In the genomic region with DNA sequence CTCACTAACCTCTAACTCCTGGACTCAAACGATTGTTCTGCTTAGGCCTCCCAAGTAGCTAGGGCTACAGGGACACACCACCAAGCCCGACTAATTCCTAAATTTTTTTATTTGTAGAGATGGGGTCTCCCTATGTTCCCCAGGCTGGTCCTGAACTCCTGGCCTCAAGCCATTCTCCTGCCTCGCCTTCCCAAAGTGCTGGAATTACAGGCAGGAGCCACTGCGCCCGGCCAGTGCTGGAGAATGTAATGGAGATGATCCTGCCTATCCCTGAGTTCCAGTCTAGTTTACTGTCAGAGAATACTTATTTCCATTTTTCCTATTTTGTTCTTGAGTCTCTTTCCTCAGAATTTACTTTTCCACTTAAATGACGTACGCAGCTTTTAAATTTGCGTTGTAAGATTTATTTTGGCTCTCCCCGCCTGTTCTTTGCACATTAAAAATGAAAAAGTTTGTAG, we compare ENCODE assay signal across 8 cellular contexts. TPM values are rescaled to one million over a fixed set of nuclear protein-coding genes. Genes with fewer than 3 reads are reported as not detected.
DNase-seq lines count a peak whose midpoint lies in the region; ATAC-seq, FAIRE-seq and TF ChIP-seq lines count a peak whose summit lies in the region.

A gene (plus strand): TSS at position 408 of the 458 bp plus-strand sequence. CDS start 1,606 bp downstream, outside the sequence.

- POLR2A ChIA-PET in naive thymus-derived CD8-positive, alpha-beta T cell (lab: Charles Lee): interaction anchor here (1.2 to 2.5 kb wide), 5 partner anchors 32 to 644 kb away, joined by 4 to 32 read pairs (median 6); a partner anchor contains a TSS

- H3K9me3 Mint-ChIP-seq in dendritic cell treated with granulocyte-macrophage colony-stimulating factor and Interleukin-4, amounts not matched to agents 40 ng/mL and 50 ng/mL, for 4 days: no peaks in the 10 kb centered on the region
- no peaks in the 10 kb centered on the region for H3K9me3 Mint-ChIP-seq in naive thymus-derived CD8-positive, alpha-beta T cell

- H3K4me1 Mint-ChIP-seq in dendritic cell treated with granulocyte-macrophage colony-stimulating factor and Interleukin-4, amounts not matched to agents 40 ng/mL and 50 ng/mL, for 4 days (ENCODE audit: low read depth): peaks cover 22% of the 10 kb centered on the region
- peaks cover 8 to 21% (median 18%) of the 10 kb centered on the region in 4 donors for H3K4me1 Mint-ChIP-seq in naive thymus-derived CD8-positive, alpha-beta T cell

- DNase-seq in MG63: no peak
- no peak for DNase-seq in naive thymus-derived CD8-positive, alpha-beta T cell
- DNase-seq in HTR-8/SVneo (ENCODE audit: insufficient read length, low spot score): no peak
- no peak for DNase-seq in activated gamma-delta T cell (lab: John Stamatoyannopoulos, UW)

- peak within 1 kb of the TSS; percentile 97 for H3K27ac Mint-ChIP-seq in dendritic cell treated with granulocyte-macrophage colony-stimulating factor and Interleukin-4, amounts not matched to agents 40 ng/mL and 50 ng/mL, for 4 days
- H3K27ac Mint-ChIP-seq in naive thymus-derived CD8-positive, alpha-beta T cell: peak within 1 kb of the TSS; percentile 84 to 99 (median 98)

- H3K4me3 ChIP-seq in MG63: peak within 1 kb of the TSS; percentile 69

- peak within 1 kb of the TSS; percentile 94 for H3K27ac ChIP-seq in C4-2B

- FAIRE-seq in HTR-8/SVneo (lab: Jason Lieb, UNC): no peak

- H3K27me3 Mint-ChIP-seq in dendritic cell treated with granulocyte-macrophage colony-stimulating factor and Interleukin-4, amounts not matched to agents 40 ng/mL and 50 ng/mL, for 4 days: no peaks in the 10 kb centered on the region
- H3K27me3 Mint-ChIP-seq in naive thymus-derived CD8-positive, alpha-beta T cell: peaks cover 0 to 4% (median 0%) of the 10 kb centered on the region in 5 donors

- H3K4me3 Mint-ChIP-seq in dendritic cell treated with granulocyte-macrophage colony-stimulating factor and Interleukin-4, amounts not matched to agents 40 ng/mL and 50 ng/mL, for 4 days: peak within 1 kb of the TSS; percentile 100
- peak within 1 kb of the TSS; percentile 92 to 100 (median 96) for H3K4me3 Mint-ChIP-seq in naive thymus-derived CD8-positive, alpha-beta T cell

- ATAC-seq in naive thymus-derived CD8-positive, alpha-beta T cell: no peak
- no peak for ATAC-seq in HG02759 (IDR thresholded peaks at IDR 0.05; ENCODE audit: unreplicated experiment)
- no peak for ATAC-seq in HG03159 (IDR thresholded peaks at IDR 0.05; ENCODE audit: unreplicated experiment)

- no peak for TF ChIP-seq CTCF in C4-2B (conservative IDR thresholded peaks at IDR 0.05)

- peaks cover 56% of the 10 kb centered on the region for H3K36me3 ChIP-seq in MG63

- H3K9me3 ChIP-seq in MG63: no peaks in the 10 kb centered on the region

- intact Hi-C loops in dendritic cell treated with granulocyte-macrophage colony-stimulating factor and Interleukin-4, amounts not matched to agents 40 ng/mL and 50 ng/mL, for 4 days (cut with micrococcal nuclease): loop anchor here (1.0 to 5.0 kb wide), 4 partner anchors 32 to 263 kb away; a partner anchor contains a TSS

- H3K36me3 Mint-ChIP-seq in dendritic cell treated with granulocyte-macrophage colony-stimulating factor and Interleukin-4, amounts not matched to agents 40 ng/mL and 50 ng/mL, for 4 days (ENCODE audit: low read depth): peaks cover 41% of the 10 kb centered on the region
- H3K36me3 Mint-ChIP-seq in naive thymus-derived CD8-positive, alpha-beta T cell: peaks cover 0 to 24% (median 7%) of the 10 kb centered on the region in 3 donors

- H3K27me3 ChIP-seq in MG63: no peaks in the 10 kb centered on the region

RNA-seq across cellular contexts. Expression of the gene that starts here (rescaled TPM):
- total RNA-seq in MG63 (2014; rRNA removed; shearing (Covaris generic); ENCODE audit: low replicate concordance): 44.2 and 107 TPM in 2 replicates
- 1 to 10 TPM; 2.0 to 2.1 TPM for total RNA-seq in naive thymus-derived CD8-positive, alpha-beta T cell
- polyA plus RNA-seq in naive thymus-derived CD8-positive, alpha-beta T cell: 1 to 10 TPM; 1.0 to 2.1 (median 1.3) TPM

Comparison
In these comparisons a context has a peak if more than half of its experiments do, and no peak if none do; other contexts are left out.
1. RNA of the gene that starts here (total RNA-seq): 44.2 to 107 TPM in MG63; 2.0 to 2.1 TPM in naive thymus-derived CD8-positive, alpha-beta T cell; every median in the first group is over 10 times any median in the second.